9 cellular contexts compared by ENCODE assay signal in genomic region chr16:85002643-85003042, GRCh38. TPM values are rescaled to one million over a fixed set of nuclear protein-coding genes. Genes with fewer than 3 reads are reported as not detected.
DNase-seq lines count a peak whose midpoint lies in the region; TF ChIP-seq lines count a peak whose summit lies in the region.
"Had no signal": no experiment of that assay in that cellular context is flagged by ENCODE, and none has a peak within 500 bp of the region (broad histone marks: within the 10 kb centered on the region; RNA-seq: fewer than 3 reads in every experiment).

No MANE protein-coding gene starts in this region.

- H3K4me1 ChIP-seq in tibial nerve: peaks cover 0 to 90% (median 58%) of the 10 kb centered on the region in 4 donors

- no peaks in the 10 kb centered on the region for H3K27me3 ChIP-seq in tibial nerve

- H3K36me3 Mint-ChIP-seq in activated CD4-positive, alpha-beta memory T cell treated with anti-CD3 and anti-CD28 coated beads for 36 hours: peaks cover 8% of the 10 kb centered on the region
- H3K36me3 Mint-ChIP-seq in activated CD4-positive, alpha-beta memory T cell treated with anti-CD3 and anti-CD28 coated beads, Interleukin-2, amount 10 ng/mL, durations not matched to agents 7 days and 5 days (ENCODE audit: low read depth): peaks cover 15% of the 10 kb centered on the region

- no peaks in the 10 kb centered on the region for H3K9me3 Mint-ChIP-seq in activated CD4-positive, alpha-beta memory T cell treated with anti-CD3 and anti-CD28 coated beads for 36 hours
- H3K9me3 Mint-ChIP-seq in activated CD4-positive, alpha-beta memory T cell treated with anti-CD3 and anti-CD28 coated beads, Interleukin-2, amount 10 ng/mL, durations not matched to agents 7 days and 5 days: no peaks in the 10 kb centered on the region

- H3K27ac Mint-ChIP-seq in activated CD4-positive, alpha-beta memory T cell treated with anti-CD3 and anti-CD28 coated beads for 36 hours: no peak overlapping the region
- H3K27ac Mint-ChIP-seq in activated CD4-positive, alpha-beta memory T cell treated with anti-CD3 and anti-CD28 coated beads, Interleukin-2, amount 10 ng/mL, durations not matched to agents 7 days and 5 days: no peak overlapping the region

- H3K4me3 Mint-ChIP-seq in activated CD4-positive, alpha-beta memory T cell treated with anti-CD3 and anti-CD28 coated beads for 36 hours: peak overlapping the region; percentile 2
- H3K4me3 Mint-ChIP-seq in activated CD4-positive, alpha-beta memory T cell treated with anti-CD3 and anti-CD28 coated beads, Interleukin-2, amount 10 ng/mL, durations not matched to agents 7 days and 5 days: no peak overlapping the region

- H3K27ac ChIP-seq in caudate nucleus (ENCODE audit: low read depth, low read length): peak overlapping the region; percentile 24
- peak overlapping the region; percentile 63 to 88 (median 80) for H3K27ac ChIP-seq in tibial nerve

- no peak for DNase-seq in activated CD4-positive, alpha-beta memory T cell treated with anti-CD3 and anti-CD28 coated beads for 36 hours
- no peak for DNase-seq in activated CD4-positive, alpha-beta memory T cell treated with anti-CD3 and anti-CD28 coated beads, Interleukin-2, amount 10 ng/mL, durations not matched to agents 7 days and 5 days
- DNase-seq in caudate nucleus (lab: John Stamatoyannopoulos, UW) (peak in 2 of 61 donors; percentile 7 to 14), midbrain (lab: John Stamatoyannopoulos, UW) (peak; percentile 8), tibial nerve (ENCODE audit: low spot score in 2 of 2) (peak in 1 of 2 donors; percentile 41), inferior parietal cortex (ENCODE audit: extremely low spot score) (no peak), foreskin fibroblast (no peak), NCI-H2107 treated with DMSO at 0.1 percent for 48 hours (lab: John Stamatoyannopoulos, UW; ENCODE audit: unreplicated experiment) (no peak)
- DNase-seq: NCI-H1417 treated with DMSO at 0.1 percent for 48 hours had no signal

- intact Hi-C loops in activated CD4-positive, alpha-beta memory T cell treated with anti-CD3 and anti-CD28 coated beads for 36 hours (cut with micrococcal nuclease): no loop called here

- peak in 1 of 2 donors; percentile 6 for TF ChIP-seq POLR2A in tibial nerve (IDR thresholded peaks at IDR 0.05)

- TF ChIP-seq CTCF in tibial nerve (IDR thresholded peaks at IDR 0.05) (no peak), foreskin fibroblast (IDR thresholded peaks at IDR 0.05; ENCODE audit: low read depth, low read length) (no peak)

- H3K9me3 ChIP-seq in tibial nerve: no peaks in the 10 kb centered on the region

- peak in 1 of 2 donors; percentile 38 for TF ChIP-seq EP300 in tibial nerve (IDR thresholded peaks at IDR 0.05)

- no peaks in the 10 kb centered on the region for H3K27me3 Mint-ChIP-seq in activated CD4-positive, alpha-beta memory T cell treated with anti-CD3 and anti-CD28 coated beads for 36 hours
- H3K27me3 Mint-ChIP-seq in activated CD4-positive, alpha-beta memory T cell treated with anti-CD3 and anti-CD28 coated beads, Interleukin-2, amount 10 ng/mL, durations not matched to agents 7 days and 5 days: no peaks in the 10 kb centered on the region

- H3K36me3 ChIP-seq in tibial nerve: peaks cover 0 to 9% (median 0%) of the 10 kb centered on the region in 3 donors

- WGBS in tibial nerve, 2 donors: 20 to 26% methylated on average over 12 of the region's 12 CpGs

- POLR2A ChIA-PET in activated CD4-positive, alpha-beta memory T cell treated with anti-CD3 and anti-CD28 coated beads for 36 hours (lab: Charles Lee): no interaction called here
- POLR2A ChIA-PET in activated CD4-positive, alpha-beta memory T cell treated with anti-CD3 and anti-CD28 coated beads, Interleukin-2, amount 10 ng/mL, durations not matched to agents 7 days and 5 days (lab: Charles Lee): no interaction called here

- H3K4me1 Mint-ChIP-seq in activated CD4-positive, alpha-beta memory T cell treated with anti-CD3 and anti-CD28 coated beads for 36 hours (ENCODE audit: low read depth): peaks cover 50% of the 10 kb centered on the region
- peaks cover 38% of the 10 kb centered on the region for H3K4me1 Mint-ChIP-seq in activated CD4-positive, alpha-beta memory T cell treated with anti-CD3 and anti-CD28 coated beads, Interleukin-2, amount 10 ng/mL, durations not matched to agents 7 days and 5 days

- CTCF ChIA-PET in activated CD4-positive, alpha-beta memory T cell treated with anti-CD3 and anti-CD28 coated beads for 36 hours (lab: Charles Lee): no interaction called here
- CTCF ChIA-PET in activated CD4-positive, alpha-beta memory T cell treated with anti-CD3 and anti-CD28 coated beads, Interleukin-2, amount 10 ng/mL, durations not matched to agents 7 days and 5 days (lab: Charles Lee): no interaction called here

- H3K4me3 ChIP-seq in tibial nerve (peak overlapping the region in 3 of 4 donors; percentile 4 to 35 (median 21)), foreskin fibroblast (ENCODE audit: low read depth in 1 of 2, low read length in 2 of 2) (no peak overlapping the region)

RNA-seq across cellular contexts. Expression of gene ZDHHC7, which starts 8.7 kb away (rescaled TPM):
- 10 to 100 TPM; 23.5 to 25.1 TPM for total RNA-seq in activated CD4-positive, alpha-beta memory T cell treated with anti-CD3 and anti-CD28 coated beads for 36 hours
- total RNA-seq in activated CD4-positive, alpha-beta memory T cell treated with anti-CD3 and anti-CD28 coated beads, Interleukin-2, amount 10 ng/mL, durations not matched to agents 7 days and 5 days: 10 to 100 TPM; 24.6 to 25.1 TPM
- total RNA-seq in tibial nerve: 10 to 100 TPM; 58.1 to 75.6 (median 62.6) TPM

RNA-seq across cellular contexts. Expression of gene KIAA0513, which starts 25.0 kb away (rescaled TPM):
- total RNA-seq in activated CD4-positive, alpha-beta memory T cell treated with anti-CD3 and anti-CD28 coated beads for 36 hours: 10 to 100 TPM; 15.7 to 15.9 TPM
- total RNA-seq in activated CD4-positive, alpha-beta memory T cell treated with anti-CD3 and anti-CD28 coated beads, Interleukin-2, amount 10 ng/mL, durations not matched to agents 7 days and 5 days: 1 to 10 TPM; 7.4 to 7.9 TPM
- total RNA-seq in tibial nerve: 10 to 100 TPM in 1 of 4 donors, 1 to 10 TPM in 3; 6.9 to 13.8 (median 8.1) TPM

Comparison
In these comparisons a context has a peak if more than half of its experiments do, and no peak if none do; other contexts are left out.
1. H3K4me3 ChIP-seq: peak in tibial nerve (3 of 4); none in foreskin fibroblast (0 of 2).